Comparison of ENCODE assay signal across 28 cellular contexts in genomic region chr6:110049696-110050465, GRCh38.
"Had no signal": no experiment of that assay in that cellular context is flagged by ENCODE, and none has a peak within 500 bp of the region (broad histone marks: within the 10 kb centered on the region; RNA-seq: fewer than 3 reads in every experiment).

No MANE protein-coding gene starts in this region.

- H3K9me3 ChIP-seq: pancreas, prostate gland, testis, thyroid gland, transverse colon, upper lobe of left lung had no signal

- H3K4me3 ChIP-seq: hepatocyte, left ventricle myocardium inferior, lung, pancreas, prostate gland, skin epidermis, stomach, testis, thyroid gland, transverse colon, upper lobe of left lung had no signal

- H3K27me3 ChIP-seq: hepatocyte, pancreas, testis, thyroid gland, transverse colon, upper lobe of left lung had no signal

- H3K27ac ChIP-seq: hepatocyte, left ventricle myocardium inferior, pancreas, prostate gland, skin epidermis, stomach, testis, thyroid gland, transverse colon, upper lobe of left lung had no signal

- ATAC-seq: pancreas; right cardiac atrium; sciatic nerve; stimulated activated naive B cell treated with anti-CD40 and anti-IgM and Interleukin-4, amounts not matched to agents 10 μg/mL and 1 μg/mL and 100 μg/mL, for 72 hours; stimulated activated naive CD8-positive, alpha-beta T cell treated with anti-CD3 and anti-CD28 coated beads, Interleukin-15, Interleukin-2, amounts not matched to agents 100 U/mL and 50 U/mL, for 24 hours had no signal

- H3K27ac Mint-ChIP-seq: mesothelial cell of epicardium; naive B cell; nephron; stimulated activated naive B cell treated with anti-CD40 and anti-IgM and Interleukin-4, amounts not matched to agents 10 μg/mL and 1 μg/mL and 100 μg/mL, for 72 hours had no signal

- H3K4me3 Mint-ChIP-seq: mesothelial cell of epicardium; naive B cell; nephron; neural crest cell; stimulated activated naive B cell treated with anti-CD40 and anti-IgM and Interleukin-4, amounts not matched to agents 10 μg/mL and 1 μg/mL and 100 μg/mL, for 72 hours had no signal

- H3K27me3 Mint-ChIP-seq: naive B cell; stimulated activated naive B cell treated with anti-CD40 and anti-IgM and Interleukin-4, amounts not matched to agents 10 μg/mL and 1 μg/mL and 100 μg/mL, for 72 hours had no signal

- H3K4me1 Mint-ChIP-seq: nephron had no signal

- H3K9me3 Mint-ChIP-seq: mesothelial cell of epicardium; neural crest cell; stimulated activated naive B cell treated with anti-CD40 and anti-IgM and Interleukin-4, amounts not matched to agents 10 μg/mL and 1 μg/mL and 100 μg/mL, for 72 hours had no signal

- H3K4me1 ChIP-seq: left ventricle myocardium inferior, pancreas, prostate gland, testis, thyroid gland, transverse colon had no signal

- DNase-seq: islet precursor cell; left ventricle myocardium inferior; mesendoderm; naive B cell; nucleus accumbens; pancreas; posterior cingulate gyrus; retina; right cardiac atrium; stimulated activated CD4-positive, alpha-beta T cell treated with anti-CD3 and anti-CD28 coated beads, Interleukin-12 subunit alpha, Interleukin-12 subunit beta, amount 100 ng/mL, for 4 hours; stimulated activated CD4-positive, alpha-beta T cell treated with anti-CD3 and anti-CD28 coated beads, Interleukin-15, amount 100 ng/mL, for 24 hours; stimulated activated CD4-positive, alpha-beta T cell treated with anti-CD3 and anti-CD28 coated beads, Interleukin-2, amount 100 ng/mL, for 24 hours; stimulated activated CD4-positive, alpha-beta T cell treated with anti-CD3 and anti-CD28 coated beads, Interleukin-4, amount 100 ng/mL, for 1 hour; stimulated activated naive B cell treated with anti-CD40 and anti-IgM and Interleukin-4, amounts not matched to agents 10 μg/mL and 1 μg/mL and 100 μg/mL, for 72 hours; stimulated activated naive CD8-positive, alpha-beta T cell treated with anti-CD3 and anti-CD28 coated beads, Interleukin-15, Interleukin-2, amounts not matched to agents 100 U/mL and 50 U/mL, for 24 hours; stomach; testis; thyroid gland; transverse colon had no signal

- H3K36me3 ChIP-seq: left ventricle myocardium inferior, pancreas, prostate gland, stomach, thyroid gland, transverse colon, upper lobe of left lung had no signal

- H3K36me3 Mint-ChIP-seq: mesothelial cell of epicardium; naive B cell; stimulated activated naive B cell treated with anti-CD40 and anti-IgM and Interleukin-4, amounts not matched to agents 10 μg/mL and 1 μg/mL and 100 μg/mL, for 72 hours had no signal
